In the genomic region with DNA sequence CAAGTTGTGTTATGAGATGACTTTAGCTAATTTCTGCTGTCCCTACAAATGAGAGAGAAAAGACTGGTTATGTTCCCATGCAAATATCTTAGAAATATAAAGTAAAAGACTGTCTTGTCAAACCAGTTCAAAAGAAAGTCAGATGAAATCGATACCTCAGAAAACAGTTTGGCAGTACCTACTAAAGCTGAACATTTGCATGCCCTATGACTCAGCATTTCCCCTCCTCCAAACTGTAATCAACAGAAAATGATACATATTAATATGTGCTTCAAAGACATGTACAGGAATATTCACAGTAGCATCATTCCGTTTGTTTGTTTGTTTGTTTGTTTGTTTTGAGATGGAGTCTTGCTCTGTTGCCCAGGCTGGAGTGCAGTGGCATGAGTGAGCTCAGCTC, we compare ENCODE assay signal across 2 cellular contexts.
TF ChIP-seq lines count a peak whose summit lies in the region.

No MANE protein-coding gene starts in this region.

TF ChIP-seq in A549, 52 proteins besides CTCF, POLR2A, EP300 and RAD21 (continued from another document):
- no peak for TF ChIP-seq HOXB5 (CRISPR knock-in tag; IDR thresholded peaks at IDR 0.05)
- no peak for TF ChIP-seq NR3C1 (IDR thresholded peaks at IDR 0.05)
- TF ChIP-seq TFCP2L1 (CRISPR knock-in tag; IDR thresholded peaks at IDR 0.05): no peak
- peak; percentile 62 for TF ChIP-seq NFE2L2 (conservative IDR thresholded peaks at IDR 0.05; ENCODE audit: low read length)
- TF ChIP-seq GATA3 (IDR thresholded peaks at IDR 0.05; ENCODE audit: borderline replicate concordance): no peak
- no peak for TF ChIP-seq RNF2 (IDR thresholded peaks at IDR 0.05; ENCODE audit: borderline replicate concordance, low read depth)
- no peak for TF ChIP-seq ATOH8 (CRISPR knock-in tag; IDR thresholded peaks at IDR 0.05; ENCODE audit: low read depth)
- TF ChIP-seq RFX5 (IDR thresholded peaks at IDR 0.05): no peak

TF ChIP-seq in K562, 482 proteins besides CTCF, POLR2A, EP300 and RAD21 (continued from another document):
- TF ChIP-seq, protein P1, sequence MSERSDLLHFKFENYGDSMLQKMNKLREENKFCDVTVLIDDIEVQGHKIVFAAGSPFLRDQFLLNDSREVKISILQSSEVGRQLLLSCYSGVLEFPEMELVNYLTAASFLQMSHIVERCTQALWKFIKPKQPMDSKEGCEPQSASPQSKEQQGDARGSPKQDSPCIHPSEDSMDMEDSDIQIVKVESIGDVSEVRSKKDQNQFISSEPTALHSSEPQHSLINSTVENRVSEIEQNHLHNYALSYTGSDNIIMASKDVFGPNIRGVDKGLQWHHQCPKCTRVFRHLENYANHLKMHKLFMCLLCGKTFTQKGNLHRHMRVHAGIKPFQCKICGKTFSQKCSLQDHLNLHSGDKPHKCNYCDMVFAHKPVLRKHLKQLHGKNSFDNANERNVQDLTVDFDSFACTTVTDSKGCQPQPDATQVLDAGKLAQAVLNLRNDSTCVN (CRISPR knock-in tag; IDR thresholded peaks at IDR 0.05): no peak
- TF ChIP-seq NFE2 (IDR thresholded peaks at IDR 0.05; ENCODE audit: low read depth) (peak; percentile 60), DIDO1 (tag; IDR thresholded peaks at IDR 0.05; ENCODE audit: low read depth) (no peak), ZNF316 (IDR thresholded peaks at IDR 0.05) (peak; percentile 42; the same call in 1 of the 2 replicates), ZNF431 (CRISPR knock-in tag; IDR thresholded peaks at IDR 0.05) (no peak), NFE2L1 (tag; IDR thresholded peaks at IDR 0.05; ENCODE audit: borderline replicate concordance, low read depth) (0 out of 2 replicates have a peak, but pooled peaks have one; percentile 29), MAFF (IDR thresholded peaks at IDR 0.05; ENCODE audit: low read length) (0 out of 2 replicates have a peak, but pooled peaks have one; percentile 19), C11orf30 (IDR thresholded peaks at IDR 0.05; ENCODE audit: low read depth) (0 out of 2 replicates have a peak, but pooled peaks have one; percentile 35), MAFG (tag; conservative IDR thresholded peaks at IDR 0.05) (peak; percentile 58), ZNF134 (CRISPR knock-in tag; conservative IDR thresholded peaks at IDR 0.05) (no peak)
- TF ChIP-seq, protein P2, sequence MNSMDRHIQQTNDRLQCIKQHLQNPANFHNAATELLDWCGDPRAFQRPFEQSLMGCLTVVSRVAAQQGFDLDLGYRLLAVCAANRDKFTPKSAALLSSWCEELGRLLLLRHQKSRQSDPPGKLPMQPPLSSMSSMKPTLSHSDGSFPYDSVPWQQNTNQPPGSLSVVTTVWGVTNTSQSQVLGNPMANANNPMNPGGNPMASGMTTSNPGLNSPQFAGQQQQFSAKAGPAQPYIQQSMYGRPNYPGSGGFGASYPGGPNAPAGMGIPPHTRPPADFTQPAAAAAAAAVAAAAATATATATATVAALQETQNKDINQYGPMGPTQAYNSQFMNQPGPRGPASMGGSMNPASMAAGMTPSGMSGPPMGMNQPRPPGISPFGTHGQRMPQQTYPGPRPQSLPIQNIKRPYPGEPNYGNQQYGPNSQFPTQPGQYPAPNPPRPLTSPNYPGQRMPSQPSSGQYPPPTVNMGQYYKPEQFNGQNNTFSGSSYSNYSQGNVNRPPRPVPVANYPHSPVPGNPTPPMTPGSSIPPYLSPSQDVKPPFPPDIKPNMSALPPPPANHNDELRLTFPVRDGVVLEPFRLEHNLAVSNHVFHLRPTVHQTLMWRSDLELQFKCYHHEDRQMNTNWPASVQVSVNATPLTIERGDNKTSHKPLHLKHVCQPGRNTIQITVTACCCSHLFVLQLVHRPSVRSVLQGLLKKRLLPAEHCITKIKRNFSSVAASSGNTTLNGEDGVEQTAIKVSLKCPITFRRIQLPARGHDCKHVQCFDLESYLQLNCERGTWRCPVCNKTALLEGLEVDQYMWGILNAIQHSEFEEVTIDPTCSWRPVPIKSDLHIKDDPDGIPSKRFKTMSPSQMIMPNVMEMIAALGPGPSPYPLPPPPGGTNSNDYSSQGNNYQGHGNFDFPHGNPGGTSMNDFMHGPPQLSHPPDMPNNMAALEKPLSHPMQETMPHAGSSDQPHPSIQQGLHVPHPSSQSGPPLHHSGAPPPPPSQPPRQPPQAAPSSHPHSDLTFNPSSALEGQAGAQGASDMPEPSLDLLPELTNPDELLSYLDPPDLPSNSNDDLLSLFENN (IDR thresholded peaks at IDR 0.05; ENCODE audit: low read depth in 2 of 2, low read length in 2 of 2): no peak
- TF ChIP-seq, protein P3, sequence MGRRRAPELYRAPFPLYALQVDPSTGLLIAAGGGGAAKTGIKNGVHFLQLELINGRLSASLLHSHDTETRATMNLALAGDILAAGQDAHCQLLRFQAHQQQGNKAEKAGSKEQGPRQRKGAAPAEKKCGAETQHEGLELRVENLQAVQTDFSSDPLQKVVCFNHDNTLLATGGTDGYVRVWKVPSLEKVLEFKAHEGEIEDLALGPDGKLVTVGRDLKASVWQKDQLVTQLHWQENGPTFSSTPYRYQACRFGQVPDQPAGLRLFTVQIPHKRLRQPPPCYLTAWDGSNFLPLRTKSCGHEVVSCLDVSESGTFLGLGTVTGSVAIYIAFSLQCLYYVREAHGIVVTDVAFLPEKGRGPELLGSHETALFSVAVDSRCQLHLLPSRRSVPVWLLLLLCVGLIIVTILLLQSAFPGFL (CRISPR knock-in tag; IDR thresholded peaks at IDR 0.05): no peak
